1 cellular context compared by ENCODE assay signal in the genomic region with DNA sequence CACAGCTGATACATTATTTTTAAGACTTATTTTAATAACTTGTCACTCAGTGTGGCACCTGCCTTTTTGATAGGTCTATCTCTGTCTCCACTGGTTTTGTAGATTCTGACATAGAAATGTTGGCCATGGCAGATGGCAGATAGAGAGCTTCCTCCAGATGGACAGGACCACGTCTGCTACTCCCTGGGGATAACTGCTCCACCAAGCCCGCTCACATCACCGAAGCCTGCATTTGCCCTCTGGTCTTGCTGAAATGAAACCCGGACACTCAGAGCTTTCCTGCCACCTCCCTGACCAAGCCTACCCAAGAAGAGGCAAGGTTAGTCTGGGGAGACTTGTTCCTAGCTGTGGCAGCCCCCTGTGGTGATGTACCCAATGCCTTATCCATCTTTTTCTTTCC.
TF ChIP-seq lines count a peak whose summit lies in the region.

No MANE protein-coding gene starts in this region.

TF ChIP-seq in HepG2, 621 proteins besides CTCF, POLR2A, EP300 and RAD21:
- TF ChIP-seq, protein P1, sequence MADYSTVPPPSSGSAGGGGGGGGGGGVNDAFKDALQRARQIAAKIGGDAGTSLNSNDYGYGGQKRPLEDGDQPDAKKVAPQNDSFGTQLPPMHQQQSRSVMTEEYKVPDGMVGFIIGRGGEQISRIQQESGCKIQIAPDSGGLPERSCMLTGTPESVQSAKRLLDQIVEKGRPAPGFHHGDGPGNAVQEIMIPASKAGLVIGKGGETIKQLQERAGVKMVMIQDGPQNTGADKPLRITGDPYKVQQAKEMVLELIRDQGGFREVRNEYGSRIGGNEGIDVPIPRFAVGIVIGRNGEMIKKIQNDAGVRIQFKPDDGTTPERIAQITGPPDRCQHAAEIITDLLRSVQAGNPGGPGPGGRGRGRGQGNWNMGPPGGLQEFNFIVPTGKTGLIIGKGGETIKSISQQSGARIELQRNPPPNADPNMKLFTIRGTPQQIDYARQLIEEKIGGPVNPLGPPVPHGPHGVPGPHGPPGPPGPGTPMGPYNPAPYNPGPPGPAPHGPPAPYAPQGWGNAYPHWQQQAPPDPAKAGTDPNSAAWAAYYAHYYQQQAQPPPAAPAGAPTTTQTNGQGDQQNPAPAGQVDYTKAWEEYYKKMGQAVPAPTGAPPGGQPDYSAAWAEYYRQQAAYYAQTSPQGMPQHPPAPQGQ (CRISPR knock-in tag; IDR thresholded peaks at IDR 0.05; ENCODE audit: borderline replicate concordance) = 0 out of 2 replicates have a peak, but pooled peaks have one; percentile 47
- TF ChIP-seq CREM (IDR thresholded peaks at IDR 0.05) = no peak
- TF ChIP-seq CREM (CRISPR knock-in tag; IDR thresholded peaks at IDR 0.05) = no peak
- TF ChIP-seq ZNF598 (CRISPR knock-in tag; IDR thresholded peaks at IDR 0.05; ENCODE audit: borderline replicate concordance) = peak; percentile 38; the same call in 1 of the 2 replicates
- no peak for TF ChIP-seq ERF (CRISPR knock-in tag; IDR thresholded peaks at IDR 0.05)
- no peak for TF ChIP-seq ZNF501 (CRISPR knock-in tag; IDR thresholded peaks at IDR 0.05)
- TF ChIP-seq JUND (CRISPR knock-in tag; IDR thresholded peaks at IDR 0.05) = no peak
- TF ChIP-seq BRD4 (CRISPR knock-in tag; IDR thresholded peaks at IDR 0.05) = no peak
- TF ChIP-seq ZNF569 (CRISPR knock-in tag; IDR thresholded peaks at IDR 0.05; ENCODE audit: borderline replicate concordance) = no peak
